ENCODE assay signal across 1 cellular context in genomic region chr16:67555795-67556212, GRCh38.
TF ChIP-seq lines count a peak whose summit lies in the region.

No MANE protein-coding gene starts in this region.

TF ChIP-seq in IMR-90, 13 proteins besides CTCF, POLR2A, EP300 and RAD21:
- TF ChIP-seq BHLHE40 (IDR thresholded peaks at IDR 0.05; ENCODE audit: low read depth, low read length), result no peak
- TF ChIP-seq SMC3 (IDR thresholded peaks at IDR 0.05; ENCODE audit: low read depth, low read length), result no peak
- no peak for TF ChIP-seq ELK1 (IDR thresholded peaks at IDR 0.05; ENCODE audit: borderline replicate concordance, low read depth, low read length)
- TF ChIP-seq MAZ (IDR thresholded peaks at IDR 0.05; ENCODE audit: borderline replicate concordance, low read depth, low read length), result no peak
- TF ChIP-seq CEBPB (IDR thresholded peaks at IDR 0.05; ENCODE audit: low read depth, low read length), result no peak
- no peak for TF ChIP-seq USF2 (IDR thresholded peaks at IDR 0.05; ENCODE audit: low read depth, low read length)
- TF ChIP-seq CHD1 (IDR thresholded peaks at IDR 0.05; ENCODE audit: low read depth, low read length), result no peak
- no peak for TF ChIP-seq NFE2L2 (IDR thresholded peaks at IDR 0.05; ENCODE audit: low read depth, low read length)
- TF ChIP-seq RCOR1 (IDR thresholded peaks at IDR 0.05; ENCODE audit: insufficient replicate concordance, low read length), result no peak
- TF ChIP-seq MAFK (IDR thresholded peaks at IDR 0.05; ENCODE audit: low read depth, low read length), result no peak
